1 cellular context compared by ENCODE assay signal in the genomic region with DNA sequence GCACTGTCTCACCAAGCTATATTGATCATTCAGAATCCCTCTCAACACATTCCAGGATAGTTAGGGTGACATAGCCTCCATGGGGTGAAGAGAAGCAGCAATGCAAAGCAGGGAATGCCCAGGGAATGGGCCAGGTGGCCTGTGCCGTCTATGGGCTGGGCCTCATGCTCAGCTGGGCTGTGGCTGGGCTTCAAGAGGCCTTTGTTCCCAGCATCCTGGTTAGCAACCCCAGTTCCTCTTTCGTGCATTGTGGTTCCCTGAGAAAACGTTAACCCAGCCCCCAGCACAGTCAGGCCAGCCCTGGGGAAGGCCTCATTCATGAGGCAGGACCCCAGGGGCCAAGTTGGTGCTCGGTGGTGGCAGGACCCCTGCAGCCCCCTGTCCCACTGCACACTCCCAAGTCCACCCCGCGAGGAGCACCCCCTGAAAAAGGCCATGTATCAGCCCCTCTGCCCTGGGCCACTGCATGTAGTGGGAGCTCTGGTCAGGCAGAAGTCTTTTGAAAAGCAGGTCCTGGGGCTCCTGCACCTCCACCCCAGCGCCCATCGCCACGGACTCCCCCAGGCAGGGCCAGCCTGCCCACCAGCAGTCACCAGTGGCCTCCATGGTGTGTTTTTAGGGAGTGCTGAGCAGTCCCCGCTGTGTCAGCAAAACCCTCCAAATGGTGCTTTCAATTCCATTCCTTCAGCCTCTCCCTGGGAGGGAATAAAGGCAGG.
A peak's percentile ranks its signal among the peaks of the same experiment; 100 is the strongest.
TF ChIP-seq lines count a peak whose summit lies in the region.

No MANE protein-coding gene starts in this region.

TF ChIP-seq in K562, 482 proteins besides CTCF, POLR2A, EP300 and RAD21 (continued from another document and continues in another):
- TF ChIP-seq, protein P1, sequence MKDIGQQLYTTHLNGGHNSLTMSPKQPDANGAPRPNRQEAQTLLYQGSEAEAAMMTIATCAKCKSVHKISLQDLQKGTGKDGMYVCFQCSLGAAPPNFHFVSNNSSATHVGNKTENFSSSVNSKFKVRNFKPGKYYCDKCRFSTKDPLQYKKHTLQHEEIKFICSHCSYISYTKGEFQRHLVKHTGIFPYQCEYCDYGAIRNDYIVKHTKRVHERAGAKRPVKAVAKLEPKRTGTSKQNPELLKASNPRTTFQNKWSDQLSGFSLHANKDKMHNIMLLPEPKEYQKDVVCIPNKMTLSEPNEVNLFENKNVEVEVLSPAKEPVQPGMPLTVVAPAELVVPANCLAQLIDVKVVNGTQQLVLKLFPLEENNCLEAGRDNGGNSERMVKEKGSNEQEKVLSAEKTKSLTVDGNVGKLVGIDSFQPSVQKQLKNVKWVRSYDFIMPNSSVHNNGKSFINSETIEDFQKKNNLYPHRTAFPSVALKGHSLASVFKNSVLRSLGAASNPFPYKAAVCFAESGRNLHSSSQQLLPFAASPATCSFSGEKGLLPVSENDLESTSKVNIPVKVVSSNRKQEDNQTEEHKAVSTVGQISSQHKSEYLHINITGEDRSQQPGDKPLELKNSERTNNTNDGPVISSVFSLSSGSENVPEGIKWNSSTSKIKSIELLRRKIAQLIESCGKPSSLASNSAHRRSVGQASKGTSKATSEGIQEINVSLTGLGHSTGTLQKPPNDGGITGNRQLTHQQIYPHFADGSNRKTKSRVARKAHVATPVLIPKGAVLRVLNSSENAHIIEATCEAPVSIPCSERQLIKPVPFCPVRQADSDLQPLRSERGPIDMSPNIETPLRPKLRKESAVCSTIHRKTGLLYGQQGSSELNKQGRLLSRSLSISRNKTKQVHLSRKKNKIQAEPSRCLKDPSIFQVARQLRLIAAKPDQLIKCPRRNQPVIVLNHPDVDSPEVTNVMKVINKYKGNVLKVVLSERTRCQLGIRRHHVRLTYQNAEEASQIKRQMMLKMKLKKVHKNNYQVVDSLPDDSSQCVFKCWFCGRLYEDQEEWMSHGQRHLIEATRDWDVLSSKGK (CRISPR knock-in tag; IDR thresholded peaks at IDR 0.05): no peak
- TF ChIP-seq BHLHE40 (IDR thresholded peaks at IDR 0.05; ENCODE audit: low read length): no peak
- no peak for TF ChIP-seq RFX1 (IDR thresholded peaks at IDR 0.05)
- no peak for TF ChIP-seq ZNF232 (CRISPR knock-in tag; IDR thresholded peaks at IDR 0.05)
- TF ChIP-seq, protein P2, sequence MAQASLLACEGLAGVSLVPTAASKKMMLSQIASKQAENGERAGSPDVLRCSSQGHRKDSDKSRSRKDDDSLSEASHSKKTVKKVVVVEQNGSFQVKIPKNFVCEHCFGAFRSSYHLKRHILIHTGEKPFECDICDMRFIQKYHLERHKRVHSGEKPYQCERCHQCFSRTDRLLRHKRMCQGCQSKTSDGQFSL (CRISPR knock-in tag; IDR thresholded peaks at IDR 0.05): no peak
- TF ChIP-seq, protein P2 (tag; IDR thresholded peaks at IDR 0.05): no peak
- no peak for TF ChIP-seq ZNF140 (CRISPR knock-in tag; IDR thresholded peaks at IDR 0.05)
- no peak for TF ChIP-seq MECOM (CRISPR knock-in tag; IDR thresholded peaks at IDR 0.05)
- TF ChIP-seq NONO (IDR thresholded peaks at IDR 0.05; ENCODE audit: low read depth in 2 of 2, low read length in 1 of 2): no peak
- TF ChIP-seq ZNF57 (CRISPR knock-in tag; IDR thresholded peaks at IDR 0.05): no peak
- no peak for TF ChIP-seq EWSR1 (IDR thresholded peaks at IDR 0.05; ENCODE audit: borderline replicate concordance, low read depth, partially characterized antibody)
- TF ChIP-seq, protein P3, sequence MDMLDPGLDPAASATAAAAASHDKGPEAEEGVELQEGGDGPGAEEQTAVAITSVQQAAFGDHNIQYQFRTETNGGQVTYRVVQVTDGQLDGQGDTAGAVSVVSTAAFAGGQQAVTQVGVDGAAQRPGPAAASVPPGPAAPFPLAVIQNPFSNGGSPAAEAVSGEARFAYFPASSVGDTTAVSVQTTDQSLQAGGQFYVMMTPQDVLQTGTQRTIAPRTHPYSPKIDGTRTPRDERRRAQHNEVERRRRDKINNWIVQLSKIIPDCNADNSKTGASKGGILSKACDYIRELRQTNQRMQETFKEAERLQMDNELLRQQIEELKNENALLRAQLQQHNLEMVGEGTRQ (CRISPR knock-in tag; IDR thresholded peaks at IDR 0.05): no peak
- TF ChIP-seq, protein P4, sequence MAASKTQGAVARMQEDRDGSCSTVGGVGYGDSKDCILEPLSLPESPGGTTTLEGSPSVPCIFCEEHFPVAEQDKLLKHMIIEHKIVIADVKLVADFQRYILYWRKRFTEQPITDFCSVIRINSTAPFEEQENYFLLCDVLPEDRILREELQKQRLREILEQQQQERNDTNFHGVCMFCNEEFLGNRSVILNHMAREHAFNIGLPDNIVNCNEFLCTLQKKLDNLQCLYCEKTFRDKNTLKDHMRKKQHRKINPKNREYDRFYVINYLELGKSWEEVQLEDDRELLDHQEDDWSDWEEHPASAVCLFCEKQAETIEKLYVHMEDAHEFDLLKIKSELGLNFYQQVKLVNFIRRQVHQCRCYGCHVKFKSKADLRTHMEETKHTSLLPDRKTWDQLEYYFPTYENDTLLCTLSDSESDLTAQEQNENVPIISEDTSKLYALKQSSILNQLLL (CRISPR knock-in tag; IDR thresholded peaks at IDR 0.05; ENCODE audit: borderline replicate concordance): no peak
- TF ChIP-seq, protein P5, sequence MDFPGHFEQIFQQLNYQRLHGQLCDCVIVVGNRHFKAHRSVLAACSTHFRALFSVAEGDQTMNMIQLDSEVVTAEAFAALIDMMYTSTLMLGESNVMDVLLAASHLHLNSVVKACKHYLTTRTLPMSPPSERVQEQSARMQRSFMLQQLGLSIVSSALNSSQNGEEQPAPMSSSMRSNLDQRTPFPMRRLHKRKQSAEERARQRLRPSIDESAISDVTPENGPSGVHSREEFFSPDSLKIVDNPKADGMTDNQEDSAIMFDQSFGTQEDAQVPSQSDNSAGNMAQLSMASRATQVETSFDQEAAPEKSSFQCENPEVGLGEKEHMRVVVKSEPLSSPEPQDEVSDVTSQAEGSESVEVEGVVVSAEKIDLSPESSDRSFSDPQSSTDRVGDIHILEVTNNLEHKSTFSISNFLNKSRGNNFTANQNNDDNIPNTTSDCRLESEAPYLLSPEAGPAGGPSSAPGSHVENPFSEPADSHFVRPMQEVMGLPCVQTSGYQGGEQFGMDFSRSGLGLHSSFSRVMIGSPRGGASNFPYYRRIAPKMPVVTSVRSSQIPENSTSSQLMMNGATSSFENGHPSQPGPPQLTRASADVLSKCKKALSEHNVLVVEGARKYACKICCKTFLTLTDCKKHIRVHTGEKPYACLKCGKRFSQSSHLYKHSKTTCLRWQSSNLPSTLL (IDR thresholded peaks at IDR 0.05): no peak
- no peak for TF ChIP-seq KLF1 (tag; IDR thresholded peaks at IDR 0.05)
- no peak for TF ChIP-seq HNRNPUL1 (IDR thresholded peaks at IDR 0.05; ENCODE audit: low read length)
- TF ChIP-seq DMBX1 (CRISPR knock-in tag; IDR thresholded peaks at IDR 0.05; ENCODE audit: borderline replicate concordance): 0 out of 2 replicates have a peak, but pooled peaks have one; percentile 67
- no peak for TF ChIP-seq PHTF2 (CRISPR knock-in tag; IDR thresholded peaks at IDR 0.05)
- TF ChIP-seq MCM2 (IDR thresholded peaks at IDR 0.05; ENCODE audit: low read depth): no peak
- TF ChIP-seq RCOR1 (IDR thresholded peaks at IDR 0.05; ENCODE audit: borderline replicate concordance in 1 of 2, low read depth in 2 of 2, low read length in 2 of 2): no peak
- 0 out of 2 replicates have a peak, but pooled peaks have one; percentile 7 for TF ChIP-seq HOXB6 (CRISPR knock-in tag; IDR thresholded peaks at IDR 0.05; ENCODE audit: borderline replicate concordance)
- TF ChIP-seq ZNF316 (IDR thresholded peaks at IDR 0.05): peak; percentile 91
- TF ChIP-seq, protein P6, sequence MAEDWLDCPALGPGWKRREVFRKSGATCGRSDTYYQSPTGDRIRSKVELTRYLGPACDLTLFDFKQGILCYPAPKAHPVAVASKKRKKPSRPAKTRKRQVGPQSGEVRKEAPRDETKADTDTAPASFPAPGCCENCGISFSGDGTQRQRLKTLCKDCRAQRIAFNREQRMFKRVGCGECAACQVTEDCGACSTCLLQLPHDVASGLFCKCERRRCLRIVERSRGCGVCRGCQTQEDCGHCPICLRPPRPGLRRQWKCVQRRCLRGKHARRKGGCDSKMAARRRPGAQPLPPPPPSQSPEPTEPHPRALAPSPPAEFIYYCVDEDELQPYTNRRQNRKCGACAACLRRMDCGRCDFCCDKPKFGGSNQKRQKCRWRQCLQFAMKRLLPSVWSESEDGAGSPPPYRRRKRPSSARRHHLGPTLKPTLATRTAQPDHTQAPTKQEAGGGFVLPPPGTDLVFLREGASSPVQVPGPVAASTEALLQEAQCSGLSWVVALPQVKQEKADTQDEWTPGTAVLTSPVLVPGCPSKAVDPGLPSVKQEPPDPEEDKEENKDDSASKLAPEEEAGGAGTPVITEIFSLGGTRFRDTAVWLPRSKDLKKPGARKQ (CRISPR knock-in tag; IDR thresholded peaks at IDR 0.05): no peak
- TF ChIP-seq KAT2B (IDR thresholded peaks at IDR 0.05; ENCODE audit: low read depth, low read length): no peak
- TF ChIP-seq CBFB (CRISPR knock-in tag; IDR thresholded peaks at IDR 0.05): no peak
- TF ChIP-seq ZNF175 (CRISPR knock-in tag; IDR thresholded peaks at IDR 0.05; ENCODE audit: low read depth): no peak; the same call in 1 of the 2 replicates
- TF ChIP-seq, protein P7, sequence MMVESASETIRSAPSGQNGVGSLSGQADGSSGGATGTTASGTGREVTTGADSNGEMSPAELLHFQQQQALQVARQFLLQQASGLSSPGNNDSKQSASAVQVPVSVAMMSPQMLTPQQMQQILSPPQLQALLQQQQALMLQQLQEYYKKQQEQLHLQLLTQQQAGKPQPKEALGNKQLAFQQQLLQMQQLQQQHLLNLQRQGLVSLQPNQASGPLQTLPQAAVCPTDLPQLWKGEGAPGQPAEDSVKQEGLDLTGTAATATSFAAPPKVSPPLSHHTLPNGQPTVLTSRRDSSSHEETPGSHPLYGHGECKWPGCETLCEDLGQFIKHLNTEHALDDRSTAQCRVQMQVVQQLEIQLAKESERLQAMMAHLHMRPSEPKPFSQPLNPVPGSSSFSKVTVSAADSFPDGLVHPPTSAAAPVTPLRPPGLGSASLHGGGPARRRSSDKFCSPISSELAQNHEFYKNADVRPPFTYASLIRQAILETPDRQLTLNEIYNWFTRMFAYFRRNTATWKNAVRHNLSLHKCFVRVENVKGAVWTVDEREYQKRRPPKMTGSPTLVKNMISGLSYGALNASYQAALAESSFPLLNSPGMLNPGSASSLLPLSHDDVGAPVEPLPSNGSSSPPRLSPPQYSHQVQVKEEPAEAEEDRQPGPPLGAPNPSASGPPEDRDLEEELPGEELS (CRISPR knock-in tag; IDR thresholded peaks at IDR 0.05; ENCODE audit: borderline replicate concordance): no peak
- TF ChIP-seq MCM3 (IDR thresholded peaks at IDR 0.05): no peak
- TF ChIP-seq FOXA3 (CRISPR knock-in tag; conservative IDR thresholded peaks at IDR 0.05 in 1 of 2, IDR thresholded peaks at IDR 0.05 in 1 of 2): no peak
- TF ChIP-seq BACH1 (tag; IDR thresholded peaks at IDR 0.05): no peak
- TF ChIP-seq STAT5B (CRISPR knock-in tag; IDR thresholded peaks at IDR 0.05): no peak
- TF ChIP-seq, protein P8, sequence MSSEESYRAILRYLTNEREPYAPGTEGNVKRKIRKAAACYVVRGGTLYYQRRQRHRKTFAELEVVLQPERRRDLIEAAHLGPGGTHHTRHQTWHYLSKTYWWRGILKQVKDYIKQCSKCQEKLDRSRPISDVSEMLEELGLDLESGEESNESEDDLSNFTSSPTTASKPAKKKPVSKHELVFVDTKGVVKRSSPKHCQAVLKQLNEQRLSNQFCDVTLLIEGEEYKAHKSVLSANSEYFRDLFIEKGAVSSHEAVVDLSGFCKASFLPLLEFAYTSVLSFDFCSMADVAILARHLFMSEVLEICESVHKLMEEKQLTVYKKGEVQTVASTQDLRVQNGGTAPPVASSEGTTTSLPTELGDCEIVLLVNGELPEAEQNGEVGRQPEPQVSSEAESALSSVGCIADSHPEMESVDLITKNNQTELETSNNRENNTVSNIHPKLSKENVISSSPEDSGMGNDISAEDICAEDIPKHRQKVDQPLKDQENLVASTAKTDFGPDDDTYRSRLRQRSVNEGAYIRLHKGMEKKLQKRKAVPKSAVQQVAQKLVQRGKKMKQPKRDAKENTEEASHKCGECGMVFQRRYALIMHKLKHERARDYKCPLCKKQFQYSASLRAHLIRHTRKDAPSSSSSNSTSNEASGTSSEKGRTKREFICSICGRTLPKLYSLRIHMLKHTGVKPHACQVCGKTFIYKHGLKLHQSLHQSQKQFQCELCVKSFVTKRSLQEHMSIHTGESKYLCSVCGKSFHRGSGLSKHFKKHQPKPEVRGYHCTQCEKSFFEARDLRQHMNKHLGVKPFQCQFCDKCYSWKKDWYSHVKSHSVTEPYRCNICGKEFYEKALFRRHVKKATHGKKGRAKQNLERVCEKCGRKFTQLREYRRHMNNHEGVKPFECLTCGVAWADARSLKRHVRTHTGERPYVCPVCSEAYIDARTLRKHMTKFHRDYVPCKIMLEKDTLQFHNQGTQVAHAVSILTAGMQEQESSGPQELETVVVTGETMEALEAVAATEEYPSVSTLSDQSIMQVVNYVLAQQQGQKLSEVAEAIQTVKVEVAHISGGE (CRISPR knock-in tag; IDR thresholded peaks at IDR 0.05): peak in 1 of 3 experiments; percentile 40; a peak in 1 of 6 replicates
- no peak for TF ChIP-seq ILK (tag; IDR thresholded peaks at IDR 0.05; ENCODE audit: borderline replicate concordance, low read depth)
- TF ChIP-seq, protein P9, sequence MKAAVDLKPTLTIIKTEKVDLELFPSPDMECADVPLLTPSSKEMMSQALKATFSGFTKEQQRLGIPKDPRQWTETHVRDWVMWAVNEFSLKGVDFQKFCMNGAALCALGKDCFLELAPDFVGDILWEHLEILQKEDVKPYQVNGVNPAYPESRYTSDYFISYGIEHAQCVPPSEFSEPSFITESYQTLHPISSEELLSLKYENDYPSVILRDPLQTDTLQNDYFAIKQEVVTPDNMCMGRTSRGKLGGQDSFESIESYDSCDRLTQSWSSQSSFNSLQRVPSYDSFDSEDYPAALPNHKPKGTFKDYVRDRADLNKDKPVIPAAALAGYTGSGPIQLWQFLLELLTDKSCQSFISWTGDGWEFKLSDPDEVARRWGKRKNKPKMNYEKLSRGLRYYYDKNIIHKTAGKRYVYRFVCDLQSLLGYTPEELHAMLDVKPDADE (conservative IDR thresholded peaks at IDR 0.05; ENCODE audit: control insufficient read depth, low read depth, low read length): no peak
- no peak for TF ChIP-seq ZNF121 (CRISPR knock-in tag; conservative IDR thresholded peaks at IDR 0.05)
- TF ChIP-seq RNF2 (IDR thresholded peaks at IDR 0.05): no peak
